Comparison of ENCODE assay signal across 17 cellular contexts in the genomic region with DNA sequence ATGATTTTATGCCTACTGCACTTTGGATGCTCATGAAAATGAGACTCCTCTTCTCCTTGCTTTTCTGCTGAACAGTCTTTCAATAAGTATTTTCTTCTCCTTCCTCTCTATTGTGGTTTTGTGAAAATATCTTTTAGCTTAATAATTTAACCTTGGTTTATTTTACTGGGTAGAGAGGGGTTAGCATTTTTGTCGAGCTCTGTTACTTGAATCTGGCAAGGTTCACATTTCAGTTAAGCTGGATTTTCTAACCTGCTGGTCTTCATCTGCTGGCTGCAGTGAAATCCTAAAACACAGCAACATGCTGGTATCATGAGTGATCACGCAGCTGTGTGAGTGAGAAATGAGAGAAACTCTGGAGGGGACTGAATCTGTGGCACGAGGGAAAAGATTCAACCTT.
DNase-seq lines count a peak whose midpoint lies in the region; ATAC-seq and TF ChIP-seq lines count a peak whose summit lies in the region.
"Had no signal": no experiment of that assay in that cellular context is flagged by ENCODE, and none has a peak within 500 bp of the region (broad histone marks: within the 10 kb centered on the region; RNA-seq: fewer than 3 reads in every experiment).

No MANE protein-coding gene starts in this region.

- H3K9me2 ChIP-seq in GM23338 (ENCODE audit: insufficient read depth), result peaks cover 3% of the 10 kb centered on the region; the same call in 1 of the 2 replicates

- in situ Hi-C loops in ACHN (cut with HindIII; ENCODE audit: low pct_ligation_motif_present, low pct_unique_long_range_greater_than_20kb, low sequenced_read_pairs), result no loop called here

- H3K9ac ChIP-seq in adipocyte (ENCODE audit: low read length), result no peak overlapping the region

- no peaks in the 10 kb centered on the region for H4K20me1 ChIP-seq in GM23338 (replicated peaks; ENCODE audit: insufficient read depth)

- 0 out of 2 replicates have a peak overlapping the region, but pooled peaks have one; percentile 5 for H2AFZ ChIP-seq in GM23338

- no peaks in the 10 kb centered on the region for H3K36me3 Mint-ChIP-seq in GM23338 (ENCODE audit: low read depth)
- no peaks in the 10 kb centered on the region for H3K36me3 Mint-ChIP-seq in activated T-helper 2 cell treated with anti-CD3 and anti-CD28 coated beads, Interferon-gamma antibody, Interleukin-2, Interleukin-4, amounts not matched to agents 10 μg/mL and 5 μg/mL and 100 μg/mL, durations not matched to agents 14 hours and 24 hours and 36 hours (ENCODE audit: low read depth)

- H3K79me2 ChIP-seq in GM23338 (replicated peaks; ENCODE audit: insufficient read depth), result no peaks in the 10 kb centered on the region

- no peak overlapping the region for H3K4me3 Mint-ChIP-seq in GM23338
- no peak overlapping the region for H3K4me3 Mint-ChIP-seq in activated T-helper 2 cell treated with anti-CD3 and anti-CD28 coated beads, Interferon-gamma antibody, Interleukin-2, Interleukin-4, amounts not matched to agents 10 μg/mL and 5 μg/mL and 100 μg/mL, durations not matched to agents 14 hours and 24 hours and 36 hours (ENCODE audit: low read depth)

- no peak for TF ChIP-seq CTCF in GM23338 (conservative IDR thresholded peaks at IDR 0.05; ENCODE audit: low read depth in 2 of 2)

- intact Hi-C loops in activated T-helper 2 cell treated with anti-CD3 and anti-CD28 coated beads, Interferon-gamma antibody, Interleukin-2, Interleukin-4, amounts not matched to agents 10 μg/mL and 5 μg/mL and 100 μg/mL, durations not matched to agents 14 hours and 24 hours and 36 hours (cut with micrococcal nuclease), result loop anchor here (10.0 kb wide), 1 partner anchor 114 kb away; no protein-coding TSS in a partner anchor

- peak; percentile 9 for DNase-seq in ACHN
- DNase-seq in GM23338 (ENCODE audit: low spot score), result peak; percentile 15
- peak; percentile 8 for DNase-seq in adipocyte (ENCODE audit: low read depth)
- DNase-seq in glomerular visceral epithelial cell (ENCODE audit: extremely low spot score), result peak; percentile 26
- DNase-seq in ecto neural progenitor cell (ENCODE audit: low spot score), result no peak
- no peak for DNase-seq in DMS53 treated with DMSO at 0.1 percent for 48 hours (lab: John Stamatoyannopoulos, UW; ENCODE audit: unreplicated experiment)
- no peak for DNase-seq in effector memory CD4-positive, alpha-beta T cell
- DNase-seq in activated T-helper 2 cell treated with anti-CD3 and anti-CD28 coated beads, Interferon-gamma antibody, Interleukin-2, Interleukin-4, amounts not matched to agents 10 μg/mL and 5 μg/mL and 100 μg/mL, durations not matched to agents 14 hours and 24 hours and 36 hours (ENCODE audit: low spot score), result no peak
- DNase-seq: AML-193, COR-L47, DMS153, NCI-H187 treated with DMSO at 0.1 percent for 48 hours, NCI-H2171 treated with DMSO at 0.1 percent for 48 hours, NCI-H446 treated with DMSO at 0.1 percent for 48 hours, NCI-H748 treated with DMSO at 0.1 percent for 48 hours, Right ventricle myocardium superior had no signal

- H3F3A ChIP-seq in GM23338 (replicated peaks; ENCODE audit: low read depth), result no peaks in the 10 kb centered on the region

- ATAC-seq in GM23338, result no peak

- no peaks in the 10 kb centered on the region for H3K9me3 ChIP-seq in adipocyte (ENCODE audit: control insufficient read depth, low read length)
- no peaks in the 10 kb centered on the region for H3K9me3 ChIP-seq in effector memory CD4-positive, alpha-beta T cell (ENCODE audit: control insufficient read depth, low read length)

- H3K4me3 ChIP-seq in GM23338 (no peak overlapping the region), adipocyte (ENCODE audit: low read length) (no peak overlapping the region)
- H3K4me3 ChIP-seq in effector memory CD4-positive, alpha-beta T cell (ENCODE audit: insufficient read depth, low read depth, low read length, poor library complexity, severe bottlenecking), result no peak overlapping the region
- H3K4me3 ChIP-seq: SK-N-MC had no signal

- no peaks in the 10 kb centered on the region for H3K27me3 Mint-ChIP-seq in GM23338 (ENCODE audit: insufficient read depth, low read depth, poor library complexity)
- H3K27me3 Mint-ChIP-seq in activated T-helper 2 cell treated with anti-CD3 and anti-CD28 coated beads, Interferon-gamma antibody, Interleukin-2, Interleukin-4, amounts not matched to agents 10 μg/mL and 5 μg/mL and 100 μg/mL, durations not matched to agents 14 hours and 24 hours and 36 hours (ENCODE audit: low read depth), result no peaks in the 10 kb centered on the region

- no peak overlapping the region for H3K27ac Mint-ChIP-seq in GM23338
- H3K27ac Mint-ChIP-seq in activated T-helper 2 cell treated with anti-CD3 and anti-CD28 coated beads, Interferon-gamma antibody, Interleukin-2, Interleukin-4, amounts not matched to agents 10 μg/mL and 5 μg/mL and 100 μg/mL, durations not matched to agents 14 hours and 24 hours and 36 hours, result no peak overlapping the region

- H3K9me3 Mint-ChIP-seq in GM23338, result no peaks in the 10 kb centered on the region
- H3K9me3 Mint-ChIP-seq in activated T-helper 2 cell treated with anti-CD3 and anti-CD28 coated beads, Interferon-gamma antibody, Interleukin-2, Interleukin-4, amounts not matched to agents 10 μg/mL and 5 μg/mL and 100 μg/mL, durations not matched to agents 14 hours and 24 hours and 36 hours, result no peaks in the 10 kb centered on the region

- peaks cover 9% of the 10 kb centered on the region; the same call in 1 of the 2 replicates for H3K4me1 ChIP-seq in GM23338 (ENCODE audit: insufficient read depth)
- no peaks in the 10 kb centered on the region for H3K4me1 ChIP-seq in adipocyte (ENCODE audit: control insufficient read depth, insufficient read depth, low read length)
- no peaks in the 10 kb centered on the region for H3K4me1 ChIP-seq in effector memory CD4-positive, alpha-beta T cell (ENCODE audit: control insufficient read depth, insufficient read depth, low read length, poor library complexity, severe bottlenecking)

- H3K27ac ChIP-seq in GM23338 (ENCODE audit: low read depth), result no peak overlapping the region
- no peak overlapping the region for H3K27ac ChIP-seq in effector memory CD4-positive, alpha-beta T cell (ENCODE audit: insufficient read depth, low read length, poor library complexity, severe bottlenecking)
- H3K27ac ChIP-seq: SK-N-MC had no signal

- H3K4me1 Mint-ChIP-seq in GM23338, result peaks cover 9% of the 10 kb centered on the region; the same call in 2 of the 3 replicates
- H3K4me1 Mint-ChIP-seq in activated T-helper 2 cell treated with anti-CD3 and anti-CD28 coated beads, Interferon-gamma antibody, Interleukin-2, Interleukin-4, amounts not matched to agents 10 μg/mL and 5 μg/mL and 100 μg/mL, durations not matched to agents 14 hours and 24 hours and 36 hours (ENCODE audit: low read depth), result no peaks in the 10 kb centered on the region

- H3K36me3 ChIP-seq in GM23338 (ENCODE audit: insufficient read depth) (no peaks in the 10 kb centered on the region), adipocyte (ENCODE audit: control insufficient read depth, insufficient read depth, low read length, severe bottlenecking) (no peaks in the 10 kb centered on the region)
- H3K36me3 ChIP-seq in effector memory CD4-positive, alpha-beta T cell (ENCODE audit: control insufficient read depth, insufficient read depth, low read length), result no peaks in the 10 kb centered on the region

- H3K27me3 ChIP-seq in GM23338 (ENCODE audit: insufficient read depth) (no peaks in the 10 kb centered on the region), adipocyte (replicated peaks; ENCODE audit: control insufficient read depth, insufficient read depth, low read length) (no peaks in the 10 kb centered on the region)
- no peaks in the 10 kb centered on the region for H3K27me3 ChIP-seq in effector memory CD4-positive, alpha-beta T cell (replicated peaks; ENCODE audit: control insufficient read depth, insufficient read depth, low read length, poor library complexity, severe bottlenecking)

- H3K4me2 ChIP-seq in GM23338, result no peak overlapping the region

TF ChIP-seq in GM23338, 12 proteins besides CTCF, POLR2A, EP300 and RAD21 (continues in another document):
- TF ChIP-seq POLR2AphosphoS5 (IDR thresholded peaks at IDR 0.05; ENCODE audit: low read depth), result no peak
- no peak for TF ChIP-seq JUNB (IDR thresholded peaks at IDR 0.05; ENCODE audit: unreplicated experiment)
- TF ChIP-seq CREB1 (CRISPR knock-in tag; IDR thresholded peaks at IDR 0.05; ENCODE audit: low read depth), result no peak
- TF ChIP-seq ZNF331 (CRISPR knock-in tag; IDR thresholded peaks at IDR 0.05; ENCODE audit: low read depth), result no peak

Comparison
In these comparisons a context has a peak if more than half of its experiments do, and no peak if none do; other contexts are left out.
1. DNase-seq: peak in ACHN (single experiment), GM23338 (single experiment), adipocyte (single experiment) and glomerular visceral epithelial cell (single experiment); none in ecto neural progenitor cell (single experiment), DMS53 treated with DMSO at 0.1 percent for 48 hours (single experiment), effector memory CD4-positive, alpha-beta T cell (0 of 3) and activated T-helper 2 cell treated with anti-CD3 and anti-CD28 coated beads, Interferon-gamma antibody, Interleukin-2, Interleukin-4, amounts not matched to agents 10 μg/mL and 5 μg/mL and 100 μg/mL, durations not matched to agents 14 hours and 24 hours and 36 hours (single experiment).